Comparison of ENCODE assay signal across 8 cellular contexts in genomic region chr6:166342293-166343156, GRCh38. TPM values are rescaled to one million over a fixed set of nuclear protein-coding genes. Genes with fewer than 3 reads are reported as not detected.
DNase-seq lines count a peak whose midpoint lies in the region; ATAC-seq and TF ChIP-seq lines count a peak whose summit lies in the region.

Gene SFT2D1, minus strand, starts transcription at chr6:166342545. Its CDS starts 64 bp downstream, at chr6:166342481.

- H3K4me1 Mint-ChIP-seq in activated CD4-positive, alpha-beta T cell treated with anti-CD3 and anti-CD28 coated beads, Interleukin-2, amount 10 ng/mL, durations not matched to agents 24 days and 14 days: peaks cover 8% of the 10 kb centered on the region

- no peaks in the 10 kb centered on the region for H3K27me3 ChIP-seq in left lung

- peaks cover 10 to 51% of the 10 kb centered on the region in 2 donors for H3K4me1 ChIP-seq in left lung

- H3K27ac Mint-ChIP-seq in activated CD4-positive, alpha-beta T cell treated with anti-CD3 and anti-CD28 coated beads, Interleukin-2, amount 10 ng/mL, durations not matched to agents 24 days and 14 days: peak within 1 kb of the TSS; percentile 93

- H3K9me3 Mint-ChIP-seq in activated CD4-positive, alpha-beta T cell treated with anti-CD3 and anti-CD28 coated beads, Interleukin-2, amount 10 ng/mL, durations not matched to agents 24 days and 14 days: no peaks in the 10 kb centered on the region

- peak within 1 kb of the TSS; percentile 99 for H3K4me3 ChIP-seq in AG10803 (ENCODE audit: low read length)
- H3K4me3 ChIP-seq in left lung: peak within 1 kb of the TSS; percentile 78 to 93

- in situ Hi-C loops in GM18951 (cut with MboI; ENCODE audit: low sequenced_read_pairs, unreplicated experiment): no loop called here

- peak; percentile 97 for TF ChIP-seq POLR2A in GM18951 (IDR thresholded peaks at IDR 0.05; ENCODE audit: extremely low read depth, insufficient read depth, insufficient read length)

- intact Hi-C loops in activated CD4-positive, alpha-beta T cell treated with anti-CD3 and anti-CD28 coated beads, Interleukin-2, amount 10 ng/mL, durations not matched to agents 24 days and 14 days (cut with micrococcal nuclease): loop anchor here (1.0 to 5.0 kb wide), 3 partner anchors 9 to 145 kb away; no protein-coding TSS in a partner anchor
- intact Hi-C loops in left lung (cut with DNase I): no loop called here

- peaks cover 0 to 4% of the 10 kb centered on the region in 2 donors for H3K36me3 ChIP-seq in left lung

- ATAC-seq in HG03175 (IDR thresholded peaks at IDR 0.05; ENCODE audit: unreplicated experiment): peak; percentile 91
- peak; percentile 99 for ATAC-seq in left lung

- no peaks in the 10 kb centered on the region for H3K9me3 ChIP-seq in left lung

- peaks cover 3% of the 10 kb centered on the region for H3K36me3 Mint-ChIP-seq in activated CD4-positive, alpha-beta T cell treated with anti-CD3 and anti-CD28 coated beads, Interleukin-2, amount 10 ng/mL, durations not matched to agents 24 days and 14 days (ENCODE audit: low read depth)

- DNase-seq in AG10803 (ENCODE audit: low read depth) (peak; percentile 76), NCI-H460 (ENCODE audit: extremely low read depth, low read depth) (peak; percentile 58), dedifferentiated amniotic fluid mesenchymal stem cell (ENCODE audit: extremely low spot score) (peak; percentile 73), left lung (peak; percentile 91 to 96)
- DNase-seq in activated CD4-positive, alpha-beta T cell treated with anti-CD3 and anti-CD28 coated beads, Interleukin-2, amount 10 ng/mL, durations not matched to agents 24 days and 14 days: peak; percentile 96
- DNase-seq in stimulated activated CD4-positive, alpha-beta T cell treated with anti-CD3 and anti-CD28 coated beads, Interleukin-2, amount 100 ng/mL, for 4 hours (ENCODE audit: low read depth): peak; percentile 60

- peak within 1 kb of the TSS; percentile 99 for H3K4me3 Mint-ChIP-seq in activated CD4-positive, alpha-beta T cell treated with anti-CD3 and anti-CD28 coated beads, Interleukin-2, amount 10 ng/mL, durations not matched to agents 24 days and 14 days

- peak within 1 kb of the TSS; percentile 90 to 99 for H3K27ac ChIP-seq in left lung

- TF ChIP-seq CTCF in AG10803 (conservative IDR thresholded peaks at IDR 0.05; ENCODE audit: low read length) (no peak), left lung (IDR thresholded peaks at IDR 0.05) (no peak)

- peaks cover 4% of the 10 kb centered on the region for H3K27me3 Mint-ChIP-seq in activated CD4-positive, alpha-beta T cell treated with anti-CD3 and anti-CD28 coated beads, Interleukin-2, amount 10 ng/mL, durations not matched to agents 24 days and 14 days

RNA-seq across cellular contexts. Expression of gene SFT2D1, which starts in this region (rescaled TPM):
- total RNA-seq in NCI-H460 (2014; rRNA removed; shearing (Covaris generic)): 42.2 and 50.7 TPM in 2 replicates
- polyA plus RNA-seq in NCI-H460 (2014; cell fraction: nucleus; rRNA removed): 31.8 and 50.2 TPM in 2 replicates
- total RNA-seq in activated CD4-positive, alpha-beta T cell treated with anti-CD3 and anti-CD28 coated beads, Interleukin-2, amount 10 ng/mL, durations not matched to agents 24 days and 14 days: 56.9 and 61.2 TPM in 2 replicates
- 10 to 100 TPM; 51.0 to 63.8 TPM for total RNA-seq in left lung

Comparison
In these comparisons a context has a peak if more than half of its experiments do, and no peak if none do; other contexts are left out.
1. Peak in every context shown above with its lines: DNase-seq, ATAC-seq, H3K4me3 ChIP-seq and H3K27ac ChIP-seq.